1 cellular context compared by ENCODE assay signal in the genomic region with DNA sequence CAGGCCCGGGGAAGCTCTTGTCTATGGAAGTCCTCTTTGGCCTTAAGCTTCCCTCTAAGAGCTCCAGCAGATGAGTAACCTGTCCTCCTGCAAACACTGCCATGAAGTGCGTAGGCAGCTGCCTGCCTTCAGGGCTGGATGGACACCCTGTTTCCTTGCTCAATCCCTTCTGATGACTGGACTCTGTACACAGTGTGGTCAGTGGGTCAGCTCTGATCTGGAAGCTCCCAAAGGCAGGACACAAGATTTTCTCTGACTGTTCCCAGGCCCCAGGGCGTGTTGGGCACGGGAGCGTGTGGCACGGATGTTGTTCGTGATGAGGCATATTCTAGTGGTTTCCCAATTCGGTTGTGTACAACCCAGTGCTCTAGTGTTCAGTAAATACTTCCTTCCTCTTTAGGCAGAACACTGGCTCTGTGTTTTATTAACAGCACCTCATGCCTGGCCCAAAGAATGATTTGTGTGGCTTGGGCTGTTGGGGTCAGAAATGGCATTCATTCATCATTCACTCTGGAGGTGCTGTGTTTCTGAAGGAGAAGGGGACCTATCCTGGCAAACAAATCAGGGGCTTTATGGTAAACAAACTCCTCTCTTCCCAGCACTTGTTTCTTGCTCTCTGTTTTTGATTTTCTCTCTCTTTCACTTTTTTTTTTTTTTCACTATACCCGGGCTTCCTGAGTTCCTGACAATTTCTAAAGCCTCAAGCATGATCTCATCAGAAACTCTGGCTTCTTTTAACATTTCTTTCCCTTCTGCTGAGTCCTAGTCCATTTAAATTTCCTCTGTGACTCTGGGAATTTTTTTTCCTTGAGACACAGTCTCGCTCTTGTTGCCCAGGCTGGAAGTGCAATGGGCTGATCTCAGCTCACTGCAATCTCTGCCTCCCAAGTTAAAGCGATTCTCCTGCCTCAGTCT.
TF ChIP-seq lines count a peak whose summit lies in the region.

No MANE protein-coding gene starts in this region.

TF ChIP-seq in HepG2, 621 proteins besides CTCF, POLR2A, EP300 and RAD21 (continued from another document and continues in another):
- TF ChIP-seq CHCHD3 (CRISPR knock-in tag; IDR thresholded peaks at IDR 0.05) (no peak), GFI1 (CRISPR knock-in tag; IDR thresholded peaks at IDR 0.05; ENCODE audit: borderline replicate concordance) (peak; percentile 84; the same call in 1 of the 2 replicates), HOXA9 (CRISPR knock-in tag; IDR thresholded peaks at IDR 0.05; ENCODE audit: borderline replicate concordance) (no peak), PHB2 (IDR thresholded peaks at IDR 0.05; ENCODE audit: partially characterized antibody) (no peak), PAWR (CRISPR knock-in tag; IDR thresholded peaks at IDR 0.05; ENCODE audit: borderline replicate concordance) (no peak), ZNF460 (CRISPR knock-in tag; IDR thresholded peaks at IDR 0.05; ENCODE audit: borderline replicate concordance) (no peak), NBN (conservative IDR thresholded peaks at IDR 0.05) (no peak), SMAD1 (CRISPR knock-in tag; IDR thresholded peaks at IDR 0.05; ENCODE audit: borderline replicate concordance, low read depth) (peak; percentile 64; the same call in 1 of the 2 replicates), PAX8 (CRISPR knock-in tag; IDR thresholded peaks at IDR 0.05; ENCODE audit: borderline replicate concordance) (no peak), MTF2 (CRISPR knock-in tag; IDR thresholded peaks at IDR 0.05; ENCODE audit: borderline replicate concordance) (peak; percentile 47; the same call in 1 of the 2 replicates), RORA (CRISPR knock-in tag; IDR thresholded peaks at IDR 0.05) (no peak), RNF2 (conservative IDR thresholded peaks at IDR 0.05; ENCODE audit: low read depth) (0 out of 2 replicates have a peak, but pooled peaks have one; percentile 35), ARHGAP35 (CRISPR knock-in tag; IDR thresholded peaks at IDR 0.05; ENCODE audit: borderline replicate concordance) (0 out of 2 replicates have a peak, but pooled peaks have one; percentile 31), MLLT10 (CRISPR knock-in tag; IDR thresholded peaks at IDR 0.05) (no peak), TSC22D2 (CRISPR knock-in tag; IDR thresholded peaks at IDR 0.05; ENCODE audit: borderline replicate concordance) (no peak), ZNF530 (CRISPR knock-in tag; IDR thresholded peaks at IDR 0.05; ENCODE audit: low read depth) (no peak), ZNF737 (CRISPR knock-in tag; IDR thresholded peaks at IDR 0.05; ENCODE audit: borderline replicate concordance) (no peak), ZNF746 (CRISPR knock-in tag; IDR thresholded peaks at IDR 0.05) (no peak), NCOR1 (IDR thresholded peaks at IDR 0.05; ENCODE audit: borderline replicate concordance, low read length) (peak; percentile 13; the same call in 1 of the 2 replicates), SNRNP70 (IDR thresholded peaks at IDR 0.05; ENCODE audit: low read depth, low read length) (no peak), REPIN1 (CRISPR knock-in tag; IDR thresholded peaks at IDR 0.05; ENCODE audit: borderline replicate concordance, low read depth) (no peak; the same call in 1 of the 2 replicates), ZNF12 (CRISPR knock-in tag; IDR thresholded peaks at IDR 0.05) (peak; percentile 80; the same call in 1 of the 2 replicates), RFX1 (IDR thresholded peaks at IDR 0.05) (no peak), TBX3 (IDR thresholded peaks at IDR 0.05; ENCODE audit: borderline replicate concordance) (peak; percentile 83; the same call in 1 of the 2 replicates), ZNF230 (CRISPR knock-in tag; IDR thresholded peaks at IDR 0.05) (no peak), SALL1 (CRISPR knock-in tag; IDR thresholded peaks at IDR 0.05) (peak; percentile 96), NFKBIZ (CRISPR knock-in tag; IDR thresholded peaks at IDR 0.05) (peak; percentile 88; the same call in 1 of the 2 replicates), DPF2 (CRISPR knock-in tag; IDR thresholded peaks at IDR 0.05; ENCODE audit: borderline replicate concordance, low read depth) (peak; percentile 73; the same call in 1 of the 2 replicates), MAZ (IDR thresholded peaks at IDR 0.05; ENCODE audit: borderline replicate concordance, low read depth, low read length) (no peak), MAZ (CRISPR knock-in tag; IDR thresholded peaks at IDR 0.05; ENCODE audit: low read depth) (peak; percentile 33; the same call in 1 of the 2 replicates), TGIF2 (CRISPR knock-in tag; IDR thresholded peaks at IDR 0.05) (peak; percentile 80), ZNF136 (CRISPR knock-in tag; IDR thresholded peaks at IDR 0.05; ENCODE audit: low read depth) (no peak), FOXO1 (CRISPR knock-in tag; IDR thresholded peaks at IDR 0.05) (peak; percentile 67), IKZF4 (CRISPR knock-in tag; IDR thresholded peaks at IDR 0.05; ENCODE audit: borderline replicate concordance, low read depth, not compliant biosample characterization) (no peak), GATAD2A (CRISPR knock-in tag; IDR thresholded peaks at IDR 0.05) (peak; percentile 96), TBX2 (CRISPR knock-in tag; IDR thresholded peaks at IDR 0.05; ENCODE audit: borderline replicate concordance) (peak; percentile 82; the same call in 1 of the 2 replicates), KMT2A (CRISPR knock-in tag; IDR thresholded peaks at IDR 0.05) (no peak), MYNN (CRISPR knock-in tag; IDR thresholded peaks at IDR 0.05; ENCODE audit: low read depth) (no peak), ZNF441 (CRISPR knock-in tag; IDR thresholded peaks at IDR 0.05; ENCODE audit: borderline replicate concordance) (peak; percentile 85; the same call in 1 of the 2 replicates), DNMT1 (CRISPR knock-in tag; IDR thresholded peaks at IDR 0.05) (peak; percentile 70; the same call in 1 of the 2 replicates), SCMH1 (CRISPR knock-in tag; IDR thresholded peaks at IDR 0.05; ENCODE audit: borderline replicate concordance) (no peak), HNF4A (CRISPR knock-in tag; IDR thresholded peaks at IDR 0.05) (peak; percentile 88), HCFC1 (IDR thresholded peaks at IDR 0.05; ENCODE audit: low read depth, low read length) (no peak), ZNF839 (CRISPR knock-in tag; IDR thresholded peaks at IDR 0.05; ENCODE audit: borderline replicate concordance) (0 out of 2 replicates have a peak, but pooled peaks have one; percentile 51), DR1 (CRISPR knock-in tag; IDR thresholded peaks at IDR 0.05) (no peak), NFKB2 (CRISPR knock-in tag; IDR thresholded peaks at IDR 0.05; ENCODE audit: borderline replicate concordance) (0 out of 2 replicates have a peak, but pooled peaks have one; percentile 40), MTA1 (CRISPR knock-in tag; IDR thresholded peaks at IDR 0.05; ENCODE audit: borderline replicate concordance) (peak; percentile 63; the same call in 1 of the 2 replicates), FOSL2 (CRISPR knock-in tag; IDR thresholded peaks at IDR 0.05) (peak; percentile 98)
- TF ChIP-seq, protein P1, sequence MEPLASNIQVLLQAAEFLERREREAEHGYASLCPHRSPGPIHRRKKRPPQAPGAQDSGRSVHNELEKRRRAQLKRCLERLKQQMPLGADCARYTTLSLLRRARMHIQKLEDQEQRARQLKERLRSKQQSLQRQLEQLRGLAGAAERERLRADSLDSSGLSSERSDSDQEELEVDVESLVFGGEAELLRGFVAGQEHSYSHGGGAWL (CRISPR knock-in tag; IDR thresholded peaks at IDR 0.05), result peak; percentile 52; the same call in 1 of the 2 replicates
- TF ChIP-seq, protein P2, sequence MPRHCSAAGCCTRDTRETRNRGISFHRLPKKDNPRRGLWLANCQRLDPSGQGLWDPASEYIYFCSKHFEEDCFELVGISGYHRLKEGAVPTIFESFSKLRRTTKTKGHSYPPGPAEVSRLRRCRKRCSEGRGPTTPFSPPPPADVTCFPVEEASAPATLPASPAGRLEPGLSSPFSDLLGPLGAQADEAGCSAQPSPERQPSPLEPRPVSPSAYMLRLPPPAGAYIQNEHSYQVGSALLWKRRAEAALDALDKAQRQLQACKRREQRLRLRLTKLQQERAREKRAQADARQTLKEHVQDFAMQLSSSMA (CRISPR knock-in tag; IDR thresholded peaks at IDR 0.05), result peak; percentile 93
- TF ChIP-seq, protein P3, sequence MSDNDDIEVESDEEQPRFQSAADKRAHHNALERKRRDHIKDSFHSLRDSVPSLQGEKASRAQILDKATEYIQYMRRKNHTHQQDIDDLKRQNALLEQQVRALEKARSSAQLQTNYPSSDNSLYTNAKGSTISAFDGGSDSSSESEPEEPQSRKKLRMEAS (IDR thresholded peaks at IDR 0.05), result peak; percentile 88
- TF ChIP-seq, protein P4, sequence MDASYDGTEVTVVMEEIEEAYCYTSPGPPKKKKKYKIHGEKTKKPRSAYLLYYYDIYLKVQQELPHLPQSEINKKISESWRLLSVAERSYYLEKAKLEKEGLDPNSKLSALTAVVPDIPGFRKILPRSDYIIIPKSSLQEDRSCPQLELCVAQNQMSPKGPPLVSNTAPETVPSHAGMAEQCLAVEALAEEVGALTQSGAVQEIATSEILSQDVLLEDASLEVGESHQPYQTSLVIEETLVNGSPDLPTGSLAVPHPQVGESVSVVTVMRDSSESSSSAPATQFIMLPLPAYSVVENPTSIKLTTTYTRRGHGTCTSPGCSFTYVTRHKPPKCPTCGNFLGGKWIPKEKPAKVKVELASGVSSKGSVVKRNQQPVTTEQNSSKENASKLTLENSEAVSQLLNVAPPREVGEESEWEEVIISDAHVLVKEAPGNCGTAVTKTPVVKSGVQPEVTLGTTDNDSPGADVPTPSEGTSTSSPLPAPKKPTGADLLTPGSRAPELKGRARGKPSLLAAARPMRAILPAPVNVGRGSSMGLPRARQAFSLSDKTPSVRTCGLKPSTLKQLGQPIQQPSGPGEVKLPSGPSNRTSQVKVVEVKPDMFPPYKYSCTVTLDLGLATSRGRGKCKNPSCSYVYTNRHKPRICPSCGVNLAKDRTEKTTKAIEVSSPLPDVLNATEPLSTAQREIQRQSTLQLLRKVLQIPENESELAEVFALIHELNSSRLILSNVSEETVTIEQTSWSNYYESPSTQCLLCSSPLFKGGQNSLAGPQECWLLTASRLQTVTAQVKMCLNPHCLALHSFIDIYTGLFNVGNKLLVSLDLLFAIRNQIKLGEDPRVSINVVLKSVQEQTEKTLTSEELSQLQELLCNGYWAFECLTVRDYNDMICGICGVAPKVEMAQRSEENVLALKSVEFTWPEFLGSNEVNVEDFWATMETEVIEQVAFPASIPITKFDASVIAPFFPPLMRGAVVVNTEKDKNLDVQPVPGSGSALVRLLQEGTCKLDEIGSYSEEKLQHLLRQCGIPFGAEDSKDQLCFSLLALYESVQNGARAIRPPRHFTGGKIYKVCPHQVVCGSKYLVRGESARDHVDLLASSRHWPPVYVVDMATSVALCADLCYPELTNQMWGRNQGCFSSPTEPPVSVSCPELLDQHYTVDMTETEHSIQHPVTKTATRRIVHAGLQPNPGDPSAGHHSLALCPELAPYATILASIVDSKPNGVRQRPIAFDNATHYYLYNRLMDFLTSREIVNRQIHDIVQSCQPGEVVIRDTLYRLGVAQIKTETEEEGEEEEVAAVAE (CRISPR knock-in tag; IDR thresholded peaks at IDR 0.05; ENCODE audit: borderline replicate concordance), result peak; percentile 77
- TF ChIP-seq, protein P5, sequence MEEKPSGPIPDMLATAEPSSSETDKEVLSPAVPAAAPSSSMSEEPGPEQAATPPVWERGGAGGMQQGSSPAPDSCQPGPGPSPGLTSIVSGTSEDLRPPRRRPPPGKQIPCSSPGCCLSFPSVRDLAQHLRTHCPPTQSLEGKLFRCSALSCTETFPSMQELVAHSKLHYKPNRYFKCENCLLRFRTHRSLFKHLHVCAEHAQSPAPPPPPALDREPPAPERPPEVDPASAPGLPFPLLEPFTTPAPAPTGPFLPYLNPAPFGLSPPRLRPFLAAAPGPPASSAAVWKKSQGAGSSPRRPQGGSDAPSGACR (CRISPR knock-in tag; IDR thresholded peaks at IDR 0.05), result peak; percentile 92; the same call in 1 of the 2 replicates
- TF ChIP-seq, protein P6, sequence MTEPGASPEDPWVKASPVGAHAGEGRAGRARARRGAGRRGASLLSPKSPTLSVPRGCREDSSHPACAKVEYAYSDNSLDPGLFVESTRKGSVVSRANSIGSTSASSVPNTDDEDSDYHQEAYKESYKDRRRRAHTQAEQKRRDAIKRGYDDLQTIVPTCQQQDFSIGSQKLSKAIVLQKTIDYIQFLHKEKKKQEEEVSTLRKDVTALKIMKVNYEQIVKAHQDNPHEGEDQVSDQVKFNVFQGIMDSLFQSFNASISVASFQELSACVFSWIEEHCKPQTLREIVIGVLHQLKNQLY (CRISPR knock-in tag; IDR thresholded peaks at IDR 0.05), result peak; percentile 80
- TF ChIP-seq, protein P7, sequence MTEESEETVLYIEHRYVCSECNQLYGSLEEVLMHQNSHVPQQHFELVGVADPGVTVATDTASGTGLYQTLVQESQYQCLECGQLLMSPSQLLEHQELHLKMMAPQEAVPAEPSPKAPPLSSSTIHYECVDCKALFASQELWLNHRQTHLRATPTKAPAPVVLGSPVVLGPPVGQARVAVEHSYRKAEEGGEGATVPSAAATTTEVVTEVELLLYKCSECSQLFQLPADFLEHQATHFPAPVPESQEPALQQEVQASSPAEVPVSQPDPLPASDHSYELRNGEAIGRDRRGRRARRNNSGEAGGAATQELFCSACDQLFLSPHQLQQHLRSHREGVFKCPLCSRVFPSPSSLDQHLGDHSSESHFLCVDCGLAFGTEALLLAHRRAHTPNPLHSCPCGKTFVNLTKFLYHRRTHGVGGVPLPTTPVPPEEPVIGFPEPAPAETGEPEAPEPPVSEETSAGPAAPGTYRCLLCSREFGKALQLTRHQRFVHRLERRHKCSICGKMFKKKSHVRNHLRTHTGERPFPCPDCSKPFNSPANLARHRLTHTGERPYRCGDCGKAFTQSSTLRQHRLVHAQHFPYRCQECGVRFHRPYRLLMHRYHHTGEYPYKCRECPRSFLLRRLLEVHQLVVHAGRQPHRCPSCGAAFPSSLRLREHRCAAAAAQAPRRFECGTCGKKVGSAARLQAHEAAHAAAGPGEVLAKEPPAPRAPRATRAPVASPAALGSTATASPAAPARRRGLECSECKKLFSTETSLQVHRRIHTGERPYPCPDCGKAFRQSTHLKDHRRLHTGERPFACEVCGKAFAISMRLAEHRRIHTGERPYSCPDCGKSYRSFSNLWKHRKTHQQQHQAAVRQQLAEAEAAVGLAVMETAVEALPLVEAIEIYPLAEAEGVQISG (CRISPR knock-in tag; IDR thresholded peaks at IDR 0.05), result peak; percentile 23; the same call in 1 of the 2 replicates
- TF ChIP-seq, protein P8, sequence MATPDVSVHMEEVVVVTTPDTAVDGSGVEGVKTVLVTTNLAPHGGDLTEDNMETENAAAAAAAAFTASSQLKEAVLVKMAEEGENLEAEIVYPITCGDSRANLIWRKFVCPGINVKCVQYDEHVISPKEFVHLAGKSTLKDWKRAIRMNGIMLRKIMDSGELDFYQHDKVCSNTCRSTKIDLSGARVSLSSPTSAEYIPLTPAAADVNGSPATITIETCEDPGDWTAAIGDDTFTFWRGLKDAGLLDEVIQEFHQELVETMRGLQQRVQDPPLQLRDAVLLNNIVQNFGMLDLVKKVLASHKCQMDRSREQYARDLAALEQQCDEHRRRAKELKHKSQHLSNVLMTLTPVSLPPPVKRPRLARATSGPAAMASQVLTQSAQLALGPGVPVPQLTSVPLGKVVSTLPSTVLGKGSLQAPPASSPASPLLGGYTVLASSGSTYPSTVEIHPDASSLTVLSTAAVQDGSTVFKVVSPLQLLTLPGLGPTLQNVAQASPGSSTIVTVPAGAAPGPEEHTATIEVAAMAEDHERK (CRISPR knock-in tag; IDR thresholded peaks at IDR 0.05; ENCODE audit: low read depth), result no peak
